Comparison of ENCODE assay signal across 8 cellular contexts in genomic region chr16:30063893-30064745, GRCh38.
DNase-seq lines count a peak whose midpoint lies in the region; ATAC-seq and TF ChIP-seq lines count a peak whose summit lies in the region.

No MANE protein-coding gene starts in this region.

- TF ChIP-seq CTCF in epithelial cell of esophagus (IDR thresholded peaks at IDR 0.05; ENCODE audit: insufficient read depth, low read depth, low read length, missing control alignments): peak; percentile 31

- H3K27me3 ChIP-seq in mucosa of stomach (ENCODE audit: control insufficient read depth, insufficient read depth, low read length): no peaks in the 10 kb centered on the region

- H3K4me3 ChIP-seq in epithelial cell of esophagus (ENCODE audit: low read length): peak overlapping the region; percentile 96
- peak overlapping the region; percentile 82 for H3K4me3 ChIP-seq in mucosa of stomach (ENCODE audit: low read length)

- peaks cover 37% of the 10 kb centered on the region for H3K4me1 ChIP-seq in mucosa of stomach (ENCODE audit: control insufficient read depth, insufficient read depth, low read length)

- ATAC-seq in HG02642 (IDR thresholded peaks at IDR 0.05; ENCODE audit: poor library complexity, unreplicated experiment) (peak; percentile 26), GM21381 (IDR thresholded peaks at IDR 0.05; ENCODE audit: unreplicated experiment) (no peak)

- DNase-seq in DMS79 treated with DMSO at 0.1 percent for 48 hours (lab: John Stamatoyannopoulos, UW) (peak; percentile 80), NCI-H82 (lab: John Stamatoyannopoulos, UW) (peak; percentile 85), epithelial cell of esophagus (ENCODE audit: low read depth) (peak; percentile 56)
- peak; percentile 70 for DNase-seq in activated CD8-positive, alpha-beta memory T cell treated with anti-CD3 and anti-CD28 coated beads, Interleukin-2, amount 50 U/mL, for 4 hours
- peak; percentile 65 to 72 for DNase-seq in stimulated activated CD8-positive, alpha-beta memory T cell treated with anti-CD3 and anti-CD28 coated beads, Interleukin-7, amount 100 ng/mL, for 4 hours (ENCODE audit: low read depth in 2 of 2)

- peak overlapping the region; percentile 88 for H3K9ac ChIP-seq in mucosa of stomach (ENCODE audit: low read length)

- no peaks in the 10 kb centered on the region for H3K9me3 ChIP-seq in mucosa of stomach (ENCODE audit: control insufficient read depth, low read length)

- peaks cover 16% of the 10 kb centered on the region for H3K36me3 ChIP-seq in mucosa of stomach (ENCODE audit: control insufficient read depth, insufficient read depth, low read length)
